Comparison of ENCODE assay signal across 1 cellular context in the genomic region with DNA sequence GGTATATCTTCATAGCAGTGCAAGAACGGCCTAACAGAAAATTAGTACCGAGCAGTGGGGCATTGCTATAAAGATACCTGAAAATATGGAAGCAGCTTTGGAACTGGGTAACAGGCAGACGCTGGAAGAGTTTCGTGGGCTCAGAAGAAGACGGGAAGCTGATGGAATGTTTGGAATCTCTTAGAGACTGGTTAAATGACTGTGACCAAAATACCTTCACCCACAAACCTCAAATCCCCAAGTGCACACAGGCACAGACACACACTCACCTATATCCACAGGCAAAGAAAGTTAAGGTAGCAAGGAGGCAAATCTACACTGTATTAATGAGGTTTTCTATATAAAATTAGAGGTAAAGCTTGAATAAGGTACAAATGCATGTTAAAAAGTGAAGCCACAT.
TF ChIP-seq lines count a peak whose summit lies in the region.

No MANE protein-coding gene starts in this region.

TF ChIP-seq in GM23338, 12 proteins besides CTCF, POLR2A, EP300 and RAD21 (continued from another document):
- TF ChIP-seq, protein P1, sequence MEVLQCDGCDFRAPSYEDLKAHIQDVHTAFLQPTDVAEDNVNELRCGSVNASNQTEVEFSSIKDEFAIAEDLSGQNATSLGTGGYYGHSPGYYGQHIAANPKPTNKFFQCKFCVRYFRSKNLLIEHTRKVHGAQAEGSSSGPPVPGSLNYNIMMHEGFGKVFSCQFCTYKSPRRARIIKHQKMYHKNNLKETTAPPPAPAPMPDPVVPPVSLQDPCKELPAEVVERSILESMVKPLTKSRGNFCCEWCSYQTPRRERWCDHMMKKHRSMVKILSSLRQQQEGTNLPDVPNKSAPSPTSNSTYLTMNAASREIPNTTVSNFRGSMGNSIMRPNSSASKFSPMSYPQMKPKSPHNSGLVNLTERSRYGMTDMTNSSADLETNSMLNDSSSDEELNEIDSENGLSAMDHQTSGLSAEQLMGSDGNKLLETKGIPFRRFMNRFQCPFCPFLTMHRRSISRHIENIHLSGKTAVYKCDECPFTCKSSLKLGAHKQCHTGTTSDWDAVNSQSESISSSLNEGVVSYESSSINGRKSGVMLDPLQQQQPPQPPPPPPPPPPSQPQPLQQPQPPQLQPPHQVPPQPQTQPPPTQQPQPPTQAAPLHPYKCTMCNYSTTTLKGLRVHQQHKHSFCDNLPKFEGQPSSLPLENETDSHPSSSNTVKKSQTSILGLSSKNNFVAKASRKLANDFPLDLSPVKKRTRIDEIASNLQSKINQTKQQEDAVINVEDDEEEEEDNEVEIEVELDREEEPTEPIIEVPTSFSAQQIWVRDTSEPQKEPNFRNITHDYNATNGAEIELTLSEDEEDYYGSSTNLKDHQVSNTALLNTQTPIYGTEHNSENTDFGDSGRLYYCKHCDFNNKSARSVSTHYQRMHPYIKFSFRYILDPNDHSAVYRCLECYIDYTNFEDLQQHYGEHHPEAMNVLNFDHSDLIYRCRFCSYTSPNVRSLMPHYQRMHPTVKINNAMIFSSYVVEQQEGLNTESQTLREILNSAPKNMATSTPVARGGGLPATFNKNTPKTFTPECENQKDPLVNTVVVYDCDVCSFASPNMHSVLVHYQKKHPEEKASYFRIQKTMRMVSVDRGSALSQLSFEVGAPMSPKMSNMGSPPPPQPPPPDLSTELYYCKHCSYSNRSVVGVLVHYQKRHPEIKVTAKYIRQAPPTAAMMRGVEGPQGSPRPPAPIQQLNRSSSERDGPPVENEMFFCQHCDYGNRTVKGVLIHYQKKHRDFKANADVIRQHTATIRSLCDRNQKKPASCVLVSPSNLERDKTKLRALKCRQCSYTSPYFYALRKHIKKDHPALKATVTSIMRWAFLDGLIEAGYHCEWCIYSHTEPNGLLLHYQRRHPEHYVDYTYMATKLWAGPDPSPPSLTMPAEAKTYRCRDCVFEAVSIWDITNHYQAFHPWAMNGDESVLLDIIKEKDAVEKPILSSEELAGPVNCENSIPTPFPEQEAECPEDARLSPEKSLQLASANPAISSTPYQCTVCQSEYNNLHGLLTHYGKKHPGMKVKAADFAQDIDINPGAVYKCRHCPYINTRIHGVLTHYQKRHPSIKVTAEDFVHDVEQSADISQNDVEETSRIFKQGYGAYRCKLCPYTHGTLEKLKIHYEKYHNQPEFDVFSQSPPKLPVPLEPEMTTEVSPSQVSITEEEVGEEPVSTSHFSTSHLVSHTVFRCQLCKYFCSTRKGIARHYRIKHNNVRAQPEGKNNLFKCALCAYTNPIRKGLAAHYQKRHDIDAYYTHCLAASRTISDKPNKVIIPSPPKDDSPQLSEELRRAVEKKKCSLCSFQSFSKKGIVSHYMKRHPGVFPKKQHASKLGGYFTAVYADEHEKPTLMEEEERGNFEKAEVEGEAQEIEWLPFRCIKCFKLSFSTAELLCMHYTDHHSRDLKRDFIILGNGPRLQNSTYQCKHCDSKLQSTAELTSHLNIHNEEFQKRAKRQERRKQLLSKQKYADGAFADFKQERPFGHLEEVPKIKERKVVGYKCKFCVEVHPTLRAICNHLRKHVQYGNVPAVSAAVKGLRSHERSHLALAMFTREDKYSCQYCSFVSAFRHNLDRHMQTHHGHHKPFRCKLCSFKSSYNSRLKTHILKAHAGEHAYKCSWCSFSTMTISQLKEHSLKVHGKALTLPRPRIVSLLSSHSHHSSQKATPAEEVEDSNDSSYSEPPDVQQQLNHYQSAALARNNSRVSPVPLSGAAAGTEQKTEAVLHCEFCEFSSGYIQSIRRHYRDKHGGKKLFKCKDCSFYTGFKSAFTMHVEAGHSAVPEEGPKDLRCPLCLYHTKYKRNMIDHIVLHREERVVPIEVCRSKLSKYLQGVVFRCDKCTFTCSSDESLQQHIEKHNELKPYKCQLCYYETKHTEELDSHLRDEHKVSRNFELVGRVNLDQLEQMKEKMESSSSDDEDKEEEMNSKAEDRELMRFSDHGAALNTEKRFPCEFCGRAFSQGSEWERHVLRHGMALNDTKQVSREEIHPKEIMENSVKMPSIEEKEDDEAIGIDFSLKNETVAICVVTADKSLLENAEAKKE (CRISPR knock-in tag; IDR thresholded peaks at IDR 0.05): no peak
- TF ChIP-seq NANOG (IDR thresholded peaks at IDR 0.05; ENCODE audit: borderline replicate concordance): no peak
- no peak for TF ChIP-seq CREB1 (CRISPR knock-in tag; IDR thresholded peaks at IDR 0.05; ENCODE audit: low read depth)
- TF ChIP-seq, protein P2, sequence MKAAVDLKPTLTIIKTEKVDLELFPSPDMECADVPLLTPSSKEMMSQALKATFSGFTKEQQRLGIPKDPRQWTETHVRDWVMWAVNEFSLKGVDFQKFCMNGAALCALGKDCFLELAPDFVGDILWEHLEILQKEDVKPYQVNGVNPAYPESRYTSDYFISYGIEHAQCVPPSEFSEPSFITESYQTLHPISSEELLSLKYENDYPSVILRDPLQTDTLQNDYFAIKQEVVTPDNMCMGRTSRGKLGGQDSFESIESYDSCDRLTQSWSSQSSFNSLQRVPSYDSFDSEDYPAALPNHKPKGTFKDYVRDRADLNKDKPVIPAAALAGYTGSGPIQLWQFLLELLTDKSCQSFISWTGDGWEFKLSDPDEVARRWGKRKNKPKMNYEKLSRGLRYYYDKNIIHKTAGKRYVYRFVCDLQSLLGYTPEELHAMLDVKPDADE (IDR thresholded peaks at IDR 0.05): no peak
- no peak for TF ChIP-seq ZNF331 (CRISPR knock-in tag; IDR thresholded peaks at IDR 0.05; ENCODE audit: low read depth)
- TF ChIP-seq, protein P3, sequence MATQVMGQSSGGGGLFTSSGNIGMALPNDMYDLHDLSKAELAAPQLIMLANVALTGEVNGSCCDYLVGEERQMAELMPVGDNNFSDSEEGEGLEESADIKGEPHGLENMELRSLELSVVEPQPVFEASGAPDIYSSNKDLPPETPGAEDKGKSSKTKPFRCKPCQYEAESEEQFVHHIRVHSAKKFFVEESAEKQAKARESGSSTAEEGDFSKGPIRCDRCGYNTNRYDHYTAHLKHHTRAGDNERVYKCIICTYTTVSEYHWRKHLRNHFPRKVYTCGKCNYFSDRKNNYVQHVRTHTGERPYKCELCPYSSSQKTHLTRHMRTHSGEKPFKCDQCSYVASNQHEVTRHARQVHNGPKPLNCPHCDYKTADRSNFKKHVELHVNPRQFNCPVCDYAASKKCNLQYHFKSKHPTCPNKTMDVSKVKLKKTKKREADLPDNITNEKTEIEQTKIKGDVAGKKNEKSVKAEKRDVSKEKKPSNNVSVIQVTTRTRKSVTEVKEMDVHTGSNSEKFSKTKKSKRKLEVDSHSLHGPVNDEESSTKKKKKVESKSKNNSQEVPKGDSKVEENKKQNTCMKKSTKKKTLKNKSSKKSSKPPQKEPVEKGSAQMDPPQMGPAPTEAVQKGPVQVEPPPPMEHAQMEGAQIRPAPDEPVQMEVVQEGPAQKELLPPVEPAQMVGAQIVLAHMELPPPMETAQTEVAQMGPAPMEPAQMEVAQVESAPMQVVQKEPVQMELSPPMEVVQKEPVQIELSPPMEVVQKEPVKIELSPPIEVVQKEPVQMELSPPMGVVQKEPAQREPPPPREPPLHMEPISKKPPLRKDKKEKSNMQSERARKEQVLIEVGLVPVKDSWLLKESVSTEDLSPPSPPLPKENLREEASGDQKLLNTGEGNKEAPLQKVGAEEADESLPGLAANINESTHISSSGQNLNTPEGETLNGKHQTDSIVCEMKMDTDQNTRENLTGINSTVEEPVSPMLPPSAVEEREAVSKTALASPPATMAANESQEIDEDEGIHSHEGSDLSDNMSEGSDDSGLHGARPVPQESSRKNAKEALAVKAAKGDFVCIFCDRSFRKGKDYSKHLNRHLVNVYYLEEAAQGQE (IDR thresholded peaks at IDR 0.05; ENCODE audit: unreplicated experiment): no peak
TF ChIP-seq in GM23338: peak in this region for 0.
